9 cellular contexts compared by ENCODE assay signal in the genomic region with DNA sequence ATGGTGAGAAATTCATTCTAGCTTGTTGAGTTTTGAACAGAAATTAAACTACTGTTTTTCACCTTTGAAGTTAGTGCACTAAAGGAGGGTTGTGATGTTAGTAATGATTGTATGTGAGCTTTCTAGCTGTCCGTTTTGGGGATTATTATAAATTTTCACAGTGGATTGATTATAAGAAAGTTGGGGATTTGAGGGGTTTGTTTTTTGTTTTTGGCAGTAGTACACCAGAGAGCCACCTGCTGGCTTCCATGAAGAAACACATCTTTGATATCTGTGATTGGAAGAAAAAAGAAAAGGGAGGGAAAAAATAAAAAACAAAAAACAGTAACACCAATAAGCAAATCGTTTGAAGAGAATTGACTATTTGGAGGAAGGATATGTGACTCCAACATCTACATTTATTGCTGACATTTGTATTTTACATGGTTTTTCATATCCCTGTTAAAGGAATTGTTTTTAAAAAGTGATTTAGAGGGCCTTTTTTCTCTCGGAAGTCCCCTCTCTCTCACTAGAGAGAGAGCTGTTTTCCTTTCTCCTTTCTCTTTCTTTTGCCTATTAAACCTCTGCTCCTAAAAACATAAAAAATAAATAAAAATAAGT.
DNase-seq lines count a peak whose midpoint lies in the region; ATAC-seq and TF ChIP-seq lines count a peak whose summit lies in the region.
"Had no signal": no experiment of that assay in that cellular context is flagged by ENCODE, and none has a peak within 500 bp of the region (broad histone marks: within the 10 kb centered on the region; RNA-seq: fewer than 3 reads in every experiment).

No MANE protein-coding gene starts in this region.

- H2BK5ac ChIP-seq in mesenchymal stem cell (ENCODE audit: low read depth, low read length, poor library complexity, severe bottlenecking), result no peak overlapping the region

- peaks cover 47% of the 10 kb centered on the region for H3K4me1 ChIP-seq in HUES6 (ENCODE audit: control insufficient read depth, insufficient read depth, low read length)
- no peaks in the 10 kb centered on the region for H3K4me1 ChIP-seq in mesenchymal stem cell (ENCODE audit: control insufficient read depth, insufficient read depth, low read depth, low read length)

- H3K4me2 ChIP-seq in mesenchymal stem cell (ENCODE audit: low read length, poor library complexity, severe bottlenecking), result no peak overlapping the region

- no peak overlapping the region for H2AK5ac ChIP-seq in mesenchymal stem cell (ENCODE audit: low read length, severe bottlenecking)

- H3K18ac ChIP-seq in mesenchymal stem cell (ENCODE audit: low read depth in 1 of 2, low read length in 2 of 2), result no peak overlapping the region

- H2BK15ac ChIP-seq in mesenchymal stem cell (ENCODE audit: low read depth, poor library complexity, severe bottlenecking), result no peak overlapping the region

- no peak overlapping the region for H2BK120ac ChIP-seq in mesenchymal stem cell (ENCODE audit: low read depth, low read length)

- no peak overlapping the region for H4K8ac ChIP-seq in mesenchymal stem cell (ENCODE audit: low read length)

- peak overlapping the region; percentile 7 to 85 (median 78) for H3K27ac Mint-ChIP-seq in brain
- no peak overlapping the region for H3K27ac Mint-ChIP-seq in T-helper 17 cell

- no peak overlapping the region for H4K91ac ChIP-seq in mesenchymal stem cell (ENCODE audit: low read length)

- H3K23ac ChIP-seq in mesenchymal stem cell (ENCODE audit: low read length in 2 of 2), result no peak overlapping the region

- H3K27me3 ChIP-seq in HUES6 (ENCODE audit: control insufficient read depth, insufficient read depth, low read length), result no peaks in the 10 kb centered on the region
- H3K27me3 ChIP-seq in mesenchymal stem cell (ENCODE audit: control insufficient read depth in 1 of 2, insufficient read depth in 1 of 2, low read length in 2 of 2), result peaks cover 0 to 9% of the 10 kb centered on the region in 2 experiments

- H3K14ac ChIP-seq in mesenchymal stem cell (ENCODE audit: low read length in 2 of 2), result no peak overlapping the region

- DNase-seq in COLO829 (ENCODE audit: low spot score), result peak; percentile 4
- no peak for DNase-seq in mesenchymal stem cell
- no peak for DNase-seq in T-helper 17 cell
- no peak for DNase-seq in activated T-cell treated with anti-CD3 and anti-CD28 coated beads, Interleukin-2, amount 50 U/mL, for 1 hour
- DNase-seq: activated CD4-positive, CD25-positive, alpha-beta regulatory T cell had no signal

- H3K4me3 Mint-ChIP-seq in brain (peak overlapping the region in 3 of 5 experiments; percentile 2 to 20 (median 4)), T-helper 17 cell (no peak overlapping the region)

- H3K4me1 Mint-ChIP-seq in brain (peaks cover 59% of the 10 kb centered on the region), T-helper 17 cell (no peaks in the 10 kb centered on the region)

- no peak overlapping the region for H2AFZ ChIP-seq in mesenchymal stem cell (ENCODE audit: low read depth, low read length)

- H3K9me3 ChIP-seq in HUES6 (ENCODE audit: control insufficient read depth, insufficient read depth, low read depth, low read length) (peaks cover 4% of the 10 kb centered on the region; the same call in 1 of the 2 replicates), mesenchymal stem cell (ENCODE audit: control insufficient read depth, low read length) (no peaks in the 10 kb centered on the region), T-helper 17 cell (ENCODE audit: control insufficient read depth, low read length, poor library complexity, severe bottlenecking) (no peaks in the 10 kb centered on the region)

- peak; percentile 64 to 71 for TF ChIP-seq CTCF in brain (conservative IDR thresholded peaks at IDR 0.05)

- peaks cover 0 to 4% (median 3%) of the 10 kb centered on the region in 5 experiments for H3K9me3 Mint-ChIP-seq in brain

- H3K4me3 ChIP-seq in HUES6 (ENCODE audit: low read depth, low read length), result no peak overlapping the region
- no peak overlapping the region for H3K4me3 ChIP-seq in mesenchymal stem cell (ENCODE audit: insufficient read depth in 1 of 2, low read depth in 1 of 2, low read length in 2 of 2)

- H3K27me3 Mint-ChIP-seq in brain (peaks cover 3% of the 10 kb centered on the region), T-helper 17 cell (no peaks in the 10 kb centered on the region)

- ATAC-seq in GM18861 (IDR thresholded peaks at IDR 0.05; ENCODE audit: unreplicated experiment) (no peak), T-helper 17 cell (no peak), HG03457 (IDR thresholded peaks at IDR 0.05; ENCODE audit: unreplicated experiment) (no peak)

- no peak overlapping the region for H3K9ac ChIP-seq in HUES6 (ENCODE audit: low read length)
- H3K9ac ChIP-seq in mesenchymal stem cell (ENCODE audit: low read length), result peak overlapping the region; percentile 74

- no peak overlapping the region for H2BK12ac ChIP-seq in mesenchymal stem cell (ENCODE audit: low read length in 2 of 2)

- 3% methylated on average over 1 of the region's 3 CpGs for WGBS in mesenchymal stem cell

- no peak overlapping the region for H3K4ac ChIP-seq in mesenchymal stem cell (ENCODE audit: low read depth in 1 of 2, low read length in 2 of 2)

- no peaks in the 10 kb centered on the region for H3K36me3 Mint-ChIP-seq in brain
- no peaks in the 10 kb centered on the region for H3K36me3 Mint-ChIP-seq in T-helper 17 cell (ENCODE audit: low read depth)

- H3K79me1 ChIP-seq in mesenchymal stem cell (replicated peaks; ENCODE audit: low read length, poor library complexity, severe bottlenecking), result no peaks in the 10 kb centered on the region

- H3K36me3 ChIP-seq in HUES6 (ENCODE audit: control insufficient read depth, insufficient read depth, low read length) (no peaks in the 10 kb centered on the region), mesenchymal stem cell (ENCODE audit: control insufficient read depth in 1 of 2, insufficient read depth in 2 of 2, low read depth in 1 of 2, low read length in 2 of 2) (no peaks in the 10 kb centered on the region)

- H3K27ac ChIP-seq in HUES6 (ENCODE audit: low read depth, low read length) (peak overlapping the region; percentile 37; the same call in 1 of the 2 replicates), mesenchymal stem cell (ENCODE audit: low read length, poor library complexity, severe bottlenecking) (no peak overlapping the region)
